ENCODE assay signal across 33 cellular contexts in genomic region chr6:5416250-5416649, GRCh38.
"Had no signal": no experiment of that assay in that cellular context is flagged by ENCODE, and none has a peak within 500 bp of the region (broad histone marks: within the 10 kb centered on the region; RNA-seq: fewer than 3 reads in every experiment).

No MANE protein-coding gene starts in this region.

- H3K4me1 ChIP-seq: body of pancreas, esophagus squamous epithelium, heart left ventricle had no signal

- H3K4me3 ChIP-seq: adrenal gland, body of pancreas, esophagus squamous epithelium, gastrocnemius medialis, heart left ventricle had no signal

- H3K27me3 ChIP-seq: adrenal gland, body of pancreas, esophagus squamous epithelium, gastrocnemius medialis, heart left ventricle had no signal

- ATAC-seq: activated T-cell treated with anti-CD3 and anti-CD28 coated beads, Interleukin-2, amount 50 U/mL, for 72 hours; body of pancreas; effector memory CD8-positive, alpha-beta T cell; gastrocnemius medialis; heart left ventricle; WTC11 had no signal

- FAIRE-seq: colon, endothelial cell of umbilical vein had no signal

- H3K27ac ChIP-seq: adrenal gland, body of pancreas, epithelial cell of prostate, esophagus squamous epithelium, gastrocnemius medialis, heart left ventricle, VCaP had no signal

- DNase-seq: activated CD4-positive, alpha-beta memory T cell treated with anti-CD3 and anti-CD28 coated beads, Interleukin-2, amount 10 ng/mL, durations not matched to agents 7 days and 5 days; activated CD4-positive, alpha-beta T cell treated with anti-CD3 and anti-CD28 coated beads for 1 hour; activated CD4-positive, alpha-beta T cell treated with anti-CD3 and anti-CD28 coated beads for 4 hours; activated CD4-positive, alpha-beta T cell treated with anti-CD3 and anti-CD28 coated beads, Interleukin-2, amount 10 ng/mL, durations not matched to agents 7 days and 5 days; activated CD4-positive, alpha-beta T cell treated with anti-CD3 and anti-CD28 coated beads, Interleukin-2, amount 50 U/mL, for 4 hours; activated CD8-positive, alpha-beta memory T cell treated with anti-CD3 and anti-CD28 coated beads, Interleukin-2, amount 50 U/mL, for 48 hours; activated effector memory CD4-positive, alpha-beta T cell treated with Interleukin-2 at 50 U/mL for 16 hours; activated gamma-delta T cell treated with Interleukin-2 at 50 U/mL for 16 hours; activated naive CD4-positive, alpha-beta T cell treated with anti-CD3 and anti-CD28 coated beads, Interleukin-2, amount 50 U/mL, for 16 hours; activated naive CD4-positive, alpha-beta T cell treated with Interleukin-2 at 50 U/mL for 16 hours; activated T-cell treated with anti-CD3 and anti-CD28 coated beads for 4 hours; activated T-cell treated with anti-CD3 and anti-CD28 coated beads, Interleukin-2, amount 50 U/mL, for 24 hours; activated T-cell treated with anti-CD3 and anti-CD28 coated beads, Interleukin-2, amount 50 U/mL, for 72 hours; adrenal gland; amygdala; aorta; body of pancreas; caudate nucleus; cortex of kidney; dermis blood vessel endothelial cell; effector CD4-positive, alpha-beta T cell; effector memory CD8-positive, alpha-beta T cell; esophagus squamous epithelium; gastrocnemius medialis; glutamatergic neuron; heart left ventricle; hypothalamus; T-helper 2 cell had no signal

- H3K36me3 ChIP-seq: adrenal gland, esophagus squamous epithelium, gastrocnemius medialis, heart left ventricle had no signal

- H3K9me3 ChIP-seq: adrenal gland, body of pancreas, esophagus squamous epithelium, gastrocnemius medialis had no signal
